11 cellular contexts compared by ENCODE assay signal in genomic region chr22:15689012-15689748, GRCh38. TPM values are rescaled to one million over a fixed set of nuclear protein-coding genes. Genes with fewer than 3 reads are reported as not detected.
A peak's percentile ranks its signal among the peaks of the same experiment; 100 is the strongest.
DNase-seq lines count a peak whose midpoint lies in the region; ATAC-seq and TF ChIP-seq lines count a peak whose summit lies in the region.
"Not testable (repeated sequence)": the region's sequence is repeated elsewhere in the genome, so short reads cannot be mapped to it uniquely, and the experiment has no call there.
"Had no signal": no experiment of that assay in that cellular context is flagged by ENCODE, and none has a peak within 500 bp of the region (broad histone marks: within the 10 kb centered on the region; RNA-seq: fewer than 3 reads in every experiment).

No MANE protein-coding gene starts in this region.

- intact Hi-C loops in heart left ventricle (cut with DNase I); spleen (cut with DNase I; ENCODE audit: low total_unique reads); upper lobe of right lung (cut with DNase I): not testable (repeated sequence)

- not testable (repeated sequence) for H3K4me2 ChIP-seq in neural progenitor cell

- not testable (repeated sequence) for H3K9me3 ChIP-seq in RWPE2 (ENCODE audit: severe bottlenecking); heart left ventricle; neural progenitor cell (ENCODE audit: low read depth); spleen; upper lobe of right lung

- not testable (repeated sequence) for H3K27me3 ChIP-seq in RWPE2 (ENCODE audit: insufficient read depth, poor library complexity, severe bottlenecking); heart left ventricle; neural progenitor cell; spleen (replicated peaks in 1 of 7); upper lobe of right lung

- not testable (repeated sequence) for H4K20me1 ChIP-seq in neural progenitor cell (ENCODE audit: low read depth)

- H3K4me3 Mint-ChIP-seq in neural progenitor cell, result not testable (repeated sequence)

- not testable (repeated sequence) for H3K27ac Mint-ChIP-seq in neural progenitor cell

- not testable (repeated sequence) for H3K27ac ChIP-seq in RWPE2 (ENCODE audit: poor library complexity, severe bottlenecking); heart left ventricle; neural progenitor cell; spleen; upper lobe of right lung

- ATAC-seq in RWPE2 (ENCODE audit: low read depth); left lobe of liver: not testable (repeated sequence)
- ATAC-seq in esophagus mucosa (peak; percentile 11), heart left ventricle (peak in 1 of 4 donors; percentile 34), upper lobe of right lung (peak; percentile 60)

- H3K27me3 Mint-ChIP-seq in neural progenitor cell (ENCODE audit: insufficient read depth, low read depth), result not testable (repeated sequence)

- 83 to 91% (median 87%) methylated on average over 46 to 77 of the region's 77 CpGs for WGBS in heart left ventricle, 4 donors
- 85 to 90% (median 89%) methylated on average over 55 to 77 of the region's 77 CpGs for WGBS in spleen, 5 donors

- not testable (repeated sequence) for H3K4me1 Mint-ChIP-seq in neural progenitor cell

- not testable (repeated sequence) for H3K9me3 Mint-ChIP-seq in neural progenitor cell

- DNase-seq in GM03348 (ENCODE audit: low spot score) (peak; percentile 0), RWPE2 (ENCODE audit: low spot score) (peak; percentile 65), heart left ventricle (peak in 3 of 5 donors; percentile 21 to 59 (median 25)), left lobe of liver (ENCODE audit: low spot score) (peak; percentile 44), neural progenitor cell (ENCODE audit: low spot score) (peak; percentile 2), spleen (peak; percentile 80), upper lobe of right lung (peak; percentile 67)

- TF ChIP-seq CTCF in RWPE2 (IDR thresholded peaks at IDR 0.05; ENCODE audit: poor library complexity, severe bottlenecking); heart left ventricle (IDR thresholded peaks at IDR 0.05); neural progenitor cell (IDR thresholded peaks at IDR 0.05); spleen (IDR thresholded peaks at IDR 0.05 in 8 of 11, conservative IDR thresholded peaks at IDR 0.05 in 3 of 11); upper lobe of right lung (IDR thresholded peaks at IDR 0.05): not testable (repeated sequence)

- H3K9ac ChIP-seq in neural progenitor cell, result not testable (repeated sequence)

- TF ChIP-seq POLR2A in heart left ventricle (IDR thresholded peaks at IDR 0.05); spleen (IDR thresholded peaks at IDR 0.05): not testable (repeated sequence)

- H3K4me1 ChIP-seq in RWPE2 (ENCODE audit: insufficient read depth, poor library complexity, severe bottlenecking); heart left ventricle; neural progenitor cell; spleen; upper lobe of right lung: not testable (repeated sequence)

- not testable (repeated sequence) for H2AFZ ChIP-seq in neural progenitor cell (replicated peaks)

- H3K36me3 ChIP-seq in RWPE2 (ENCODE audit: low read depth); heart left ventricle; neural progenitor cell; spleen; upper lobe of right lung: not testable (repeated sequence)

- H3K36me3 Mint-ChIP-seq in neural progenitor cell, result not testable (repeated sequence)

- H3F3A ChIP-seq in neural progenitor cell (ENCODE audit: low read depth), result not testable (repeated sequence)

- H3K4me3 ChIP-seq in RWPE2 (ENCODE audit: severe bottlenecking); heart left ventricle; neural progenitor cell; spleen; upper lobe of right lung: not testable (repeated sequence)

- not testable (repeated sequence) for H3K79me2 ChIP-seq in neural progenitor cell (ENCODE audit: low read depth)

RNA-seq across cellular contexts. Expression of gene POTEH, which starts 0.6 kb away (rescaled TPM):
- total RNA-seq in esophagus mucosa (not detected), heart left ventricle (not detected), left lobe of liver (not detected), neural progenitor cell (ENCODE audit: low replicate concordance) (not detected in 2 replicates), spleen (1 to 10 TPM in 1 of 7 donors, under 1 TPM in 2, not detected in 4; 0.52 to 1.1 (median 0.72) TPM), upper lobe of right lung (not detected)
- polyA plus RNA-seq in heart left ventricle (not detected), spleen (not detected)
- total RNA-seq: CD8-positive, alpha-beta memory T cell; LHCN-M2; PC-3 had no signal
- polyA plus RNA-seq: CD8-positive, alpha-beta memory T cell had no signal

Comparison
In these comparisons a context has a peak if more than half of its experiments do, and no peak if none do; other contexts are left out.
1. DNase-seq: peak in every context shown above with its lines; median percentile 80 in spleen; 67 in upper lobe of right lung; 65 in RWPE2; 44 in left lobe of liver; 25 in heart left ventricle; 2 in neural progenitor cell; 0 in GM03348.